Comparison of ENCODE assay signal across 20 cellular contexts in genomic region chr1:164589961-164590507, GRCh38. TPM values are rescaled to one million over a fixed set of nuclear protein-coding genes. Genes with fewer than 3 reads are reported as not detected.
DNase-seq lines count a peak whose midpoint lies in the region; FAIRE-seq and TF ChIP-seq lines count a peak whose summit lies in the region.
"Had no signal": no experiment of that assay in that cellular context is flagged by ENCODE, and none has a peak within 500 bp of the region (broad histone marks: within the 10 kb centered on the region; RNA-seq: fewer than 3 reads in every experiment).

No MANE protein-coding gene starts in this region.

- POLR2A ChIA-PET in CD8-positive, alpha-beta memory T cell (lab: Charles Lee): no interaction called here

- H3K18ac ChIP-seq in mesenchymal stem cell (ENCODE audit: low read depth in 1 of 2, low read length in 2 of 2): peak overlapping the region in 1 of 2 experiments; percentile 18

- peak overlapping the region in 1 of 2 experiments; percentile 7 for H3K14ac ChIP-seq in mesenchymal stem cell (ENCODE audit: low read length in 2 of 2)

- peak overlapping the region; percentile 8 for H4K8ac ChIP-seq in mesenchymal stem cell (ENCODE audit: low read length)

- no peak overlapping the region for H2BK15ac ChIP-seq in mesenchymal stem cell (ENCODE audit: low read depth, poor library complexity, severe bottlenecking)

- H3K4me1 Mint-ChIP-seq in brain: peaks cover 95% of the 10 kb centered on the region
- no peaks in the 10 kb centered on the region for H3K4me1 Mint-ChIP-seq in CD8-positive, alpha-beta memory T cell
- H3K4me1 Mint-ChIP-seq: central memory CD8-positive, alpha-beta T cell; IgD-negative memory B cell had no signal

- H3K4me3 ChIP-seq in HUES48 (ENCODE audit: low read depth, low read length): no peak overlapping the region
- H3K4me3 ChIP-seq in mesenchymal stem cell (ENCODE audit: insufficient read depth in 1 of 2, low read depth in 1 of 2, low read length in 2 of 2): no peak overlapping the region
- no peak overlapping the region for H3K4me3 ChIP-seq in small intestine (ENCODE audit: low read depth in 1 of 2, low read length in 2 of 2)
- no peak overlapping the region for H3K4me3 ChIP-seq in CD8-positive, alpha-beta memory T cell (ENCODE audit: low read length)
- H3K4me3 ChIP-seq: GM12878 had no signal

- no peak overlapping the region for H2BK5ac ChIP-seq in mesenchymal stem cell (ENCODE audit: low read depth, low read length, poor library complexity, severe bottlenecking)

- no peaks in the 10 kb centered on the region for H3K9me3 Mint-ChIP-seq in brain
- peaks cover 0 to 7% (median 0%) of the 10 kb centered on the region in 5 donors for H3K9me3 Mint-ChIP-seq in CD8-positive, alpha-beta memory T cell
- H3K9me3 Mint-ChIP-seq: central memory CD8-positive, alpha-beta T cell; IgD-negative memory B cell had no signal

- H3K27me3 ChIP-seq in HUES48 (ENCODE audit: control insufficient read depth, insufficient read depth, low read length) (no peaks in the 10 kb centered on the region), mesenchymal stem cell (ENCODE audit: control insufficient read depth in 1 of 2, insufficient read depth in 1 of 2, low read length in 2 of 2) (no peaks in the 10 kb centered on the region), small intestine (ENCODE audit: control insufficient read depth in 2 of 2, insufficient read depth in 2 of 2, low read length in 2 of 2) (no peaks in the 10 kb centered on the region)
- no peaks in the 10 kb centered on the region for H3K27me3 ChIP-seq in CD8-positive, alpha-beta memory T cell (ENCODE audit: insufficient read depth, low read length, poor library complexity, severe bottlenecking)
- H3K27me3 ChIP-seq: BE2C had no signal

- peak overlapping the region in 1 of 2 experiments; percentile 60 for H2BK12ac ChIP-seq in mesenchymal stem cell (ENCODE audit: low read length in 2 of 2)

- H3K27me3 Mint-ChIP-seq in brain: peaks cover 3% of the 10 kb centered on the region
- no peaks in the 10 kb centered on the region for H3K27me3 Mint-ChIP-seq in CD8-positive, alpha-beta memory T cell

- FAIRE-seq in small intestine (lab: Jason Lieb, UNC): no peak
- FAIRE-seq: GM12878 had no signal

- H3K36me3 Mint-ChIP-seq in brain: peaks cover 35% of the 10 kb centered on the region
- no peaks in the 10 kb centered on the region for H3K36me3 Mint-ChIP-seq in CD8-positive, alpha-beta memory T cell
- H3K36me3 Mint-ChIP-seq: IgD-negative memory B cell had no signal

- H3K9ac ChIP-seq in HUES48 (ENCODE audit: low read depth, low read length) (no peak overlapping the region), mesenchymal stem cell (ENCODE audit: low read length) (no peak overlapping the region)

- no peak overlapping the region for H4K91ac ChIP-seq in mesenchymal stem cell (ENCODE audit: low read length)

- H3K36me3 ChIP-seq in HUES48 (ENCODE audit: control insufficient read depth, insufficient read depth, low read length): peaks cover 31% of the 10 kb centered on the region
- H3K36me3 ChIP-seq in mesenchymal stem cell (ENCODE audit: control insufficient read depth in 1 of 2, insufficient read depth in 2 of 2, low read depth in 1 of 2, low read length in 2 of 2): peaks cover 0 to 26% of the 10 kb centered on the region in 2 experiments
- H3K36me3 ChIP-seq in small intestine (ENCODE audit: control insufficient read depth in 2 of 2, insufficient read depth in 2 of 2, low read length in 2 of 2): peaks cover 0 to 4% of the 10 kb centered on the region in 2 donors
- H3K36me3 ChIP-seq in CD8-positive, alpha-beta memory T cell (ENCODE audit: insufficient read depth, low read length): no peaks in the 10 kb centered on the region
- H3K36me3 ChIP-seq: BE2C, thoracic aorta had no signal

- no peak for TF ChIP-seq CTCF in brain (conservative IDR thresholded peaks at IDR 0.05)

- H3K27ac ChIP-seq in HUES48 (ENCODE audit: low read depth, low read length): peak overlapping the region; percentile 98
- H3K27ac ChIP-seq in mesenchymal stem cell (ENCODE audit: low read length, poor library complexity, severe bottlenecking): no peak overlapping the region
- peak overlapping the region; percentile 35 to 51 for H3K27ac ChIP-seq in small intestine (ENCODE audit: low read depth in 1 of 2, low read length in 1 of 2)
- H3K27ac ChIP-seq in CD8-positive, alpha-beta memory T cell (ENCODE audit: low read depth, low read length): no peak overlapping the region

- no peak overlapping the region for H3K4me2 ChIP-seq in mesenchymal stem cell (ENCODE audit: low read length, poor library complexity, severe bottlenecking)

- H3K4me1 ChIP-seq in HUES48 (ENCODE audit: control insufficient read depth, insufficient read depth, low read length) (peaks cover 81% of the 10 kb centered on the region), mesenchymal stem cell (ENCODE audit: control insufficient read depth, insufficient read depth, low read depth, low read length) (peaks cover 13% of the 10 kb centered on the region), small intestine (ENCODE audit: control insufficient read depth in 2 of 2, insufficient read depth in 1 of 2, low read depth in 1 of 2, low read length in 1 of 2) (peaks cover 2 to 18% of the 10 kb centered on the region in 2 donors)
- H3K4me1 ChIP-seq in CD8-positive, alpha-beta memory T cell (ENCODE audit: insufficient read depth, low read length): no peaks in the 10 kb centered on the region
- H3K4me1 ChIP-seq: BE2C had no signal

- peak overlapping the region; percentile 1 for H2BK120ac ChIP-seq in mesenchymal stem cell (ENCODE audit: low read depth, low read length)

- peaks cover 10% of the 10 kb centered on the region for H3K79me1 ChIP-seq in mesenchymal stem cell (replicated peaks; ENCODE audit: low read length, poor library complexity, severe bottlenecking)

- H3K4ac ChIP-seq in mesenchymal stem cell (ENCODE audit: low read depth in 1 of 2, low read length in 2 of 2): no peak overlapping the region

- H3K4me3 Mint-ChIP-seq in brain: peak overlapping the region; percentile 71 to 85 (median 83)
- H3K4me3 Mint-ChIP-seq in CD8-positive, alpha-beta memory T cell: no peak overlapping the region
- H3K4me3 Mint-ChIP-seq: central memory CD8-positive, alpha-beta T cell; IgD-negative memory B cell had no signal

- H2AK5ac ChIP-seq in mesenchymal stem cell (ENCODE audit: low read length, severe bottlenecking): peak overlapping the region; percentile 27

- H3K23ac ChIP-seq in mesenchymal stem cell (ENCODE audit: low read length in 2 of 2): no peak overlapping the region

- CTCF ChIA-PET in CD8-positive, alpha-beta memory T cell (lab: Charles Lee): no interaction called here

- peak overlapping the region; percentile 77 to 96 (median 86) for H3K27ac Mint-ChIP-seq in brain
- no peak overlapping the region for H3K27ac Mint-ChIP-seq in CD8-positive, alpha-beta memory T cell
- H3K27ac Mint-ChIP-seq: IgD-negative memory B cell had no signal

- no peak for DNase-seq in mesenchymal stem cell
- peak; percentile 38 for DNase-seq in small intestine
- no peak for DNase-seq in C1 segment of cervical spinal cord (lab: John Stamatoyannopoulos, UW)
- no peak for DNase-seq in CD8-positive, alpha-beta memory T cell
- DNase-seq in SW 1271 (lab: John Stamatoyannopoulos, UW): no peak
- DNase-seq in EL: no peak
- DNase-seq: activated naive CD4-positive, alpha-beta T cell treated with anti-CD3 and anti-CD28 coated beads, Interleukin-2, amount 50 U/mL, for 16 hours; BE2C; DND-41; glutamatergic neuron; left ventricle myocardium superior; NCI-H1092; NCI-H446; OCI-M1 had no signal

- H2AFZ ChIP-seq in mesenchymal stem cell (ENCODE audit: low read depth, low read length): no peak overlapping the region

- H3K9me3 ChIP-seq in HUES48 (ENCODE audit: control insufficient read depth, insufficient read depth, low read length) (no peaks in the 10 kb centered on the region), mesenchymal stem cell (ENCODE audit: control insufficient read depth, low read length) (no peaks in the 10 kb centered on the region), small intestine (ENCODE audit: control insufficient read depth, low read depth) (no peaks in the 10 kb centered on the region)
- no peaks in the 10 kb centered on the region for H3K9me3 ChIP-seq in CD8-positive, alpha-beta memory T cell (ENCODE audit: low read length)
- H3K9me3 ChIP-seq: BE2C, thoracic aorta had no signal

- 59% methylated on average over 9 of the region's 9 CpGs for WGBS in mesenchymal stem cell
- WGBS in small intestine, 3 donors: 31 to 50% (median 50%) methylated on average over 9 of the region's 9 CpGs

RNA-seq across cellular contexts. Expression of gene PBX1, which starts 31.1 kb away (rescaled TPM):
- polyA plus RNA-seq in brain (ENCODE audit: insufficient read depth, low read depth, low replicate concordance) (72.1 TPM), small intestine (10 to 100 TPM; 12.5 to 16.4 (median 12.7) TPM)
- polyA plus RNA-seq in mesenchymal stem cell (2013, experiment 1 of 2): 32.7 TPM
- 33.2 TPM for polyA plus RNA-seq in mesenchymal stem cell (2013, experiment 2 of 2)
- total RNA-seq in CD8-positive, alpha-beta memory T cell: under 1 TPM; 0.13 to 0.16 TPM
- 0.05 TPM for polyA plus RNA-seq in CD8-positive, alpha-beta memory T cell

Comparison
In these comparisons a context has a peak if more than half of its experiments do, and no peak if none do; other contexts are left out.
1. H3K27ac ChIP-seq: peak in HUES48 (single experiment) and small intestine (2 of 2); none in mesenchymal stem cell (single experiment) and CD8-positive, alpha-beta memory T cell (single experiment).
2. H3K27ac Mint-ChIP-seq: peak in brain (5 of 5); none in CD8-positive, alpha-beta memory T cell (0 of 8).
3. H3K4me3 Mint-ChIP-seq: peak in brain (5 of 5); none in CD8-positive, alpha-beta memory T cell (0 of 7).
4. RNA of gene PBX1, which starts 31.1 kb away (polyA plus RNA-seq): 72.1 TPM in brain (single experiment) and 12.5 to 16.4 TPM in small intestine; 0.05 TPM in CD8-positive, alpha-beta memory T cell (single experiment); every median in the first group is over 10 times any median in the second.